ENCODE assay signal across 8 cellular contexts in the genomic region with DNA sequence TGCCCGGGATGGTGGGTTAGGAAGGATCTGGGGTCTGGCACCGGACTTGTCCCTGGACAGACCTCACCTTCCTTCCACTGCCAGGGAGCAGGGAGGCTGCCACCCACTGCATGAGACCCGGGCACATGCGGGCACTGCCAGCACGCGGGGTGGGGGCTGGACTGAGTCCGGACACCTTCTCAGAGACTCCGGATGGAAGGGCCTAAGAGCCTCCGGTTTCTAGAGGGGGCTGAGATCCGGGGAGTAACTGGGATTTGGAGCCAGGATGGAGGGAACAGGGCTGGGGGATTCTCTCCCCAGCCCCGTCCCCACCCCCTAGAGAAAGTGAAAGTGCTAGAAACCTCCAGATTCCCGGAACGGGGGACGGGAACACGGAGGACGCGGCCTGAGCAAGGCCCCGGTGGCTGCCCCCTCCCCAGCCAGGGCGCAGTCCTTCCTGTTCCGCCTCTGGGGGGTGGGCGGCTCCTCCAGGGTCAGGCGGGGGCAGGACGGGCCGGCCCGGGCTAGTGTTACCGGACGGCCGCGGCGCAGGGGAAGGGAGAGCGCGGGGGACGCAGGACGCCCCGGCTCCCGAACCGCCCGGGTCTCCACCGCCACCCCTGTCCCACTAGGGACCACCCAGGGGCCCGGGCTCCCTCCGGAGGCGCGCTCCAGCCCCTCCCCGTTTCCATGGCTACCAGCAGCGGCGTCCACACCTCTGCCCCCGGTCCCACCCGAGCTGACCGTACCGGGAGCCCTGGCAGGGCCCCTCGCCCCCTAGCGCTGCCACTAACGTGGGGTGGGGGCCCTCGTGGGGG. TPM values are rescaled to one million over a fixed set of nuclear protein-coding genes. Genes with fewer than 3 reads are reported as not detected.
DNase-seq lines count a peak whose midpoint lies in the region; ATAC-seq and TF ChIP-seq lines count a peak whose summit lies in the region.

No MANE protein-coding gene starts in this region.

- DNase-seq in BJ (ENCODE audit: low read depth) (no peak), HuH-7 (ENCODE audit: low spot score) (peak; percentile 73), heart left ventricle (peak in 4 of 5 donors; percentile 72 to 81 (median 74)), T1000 (lab: John Stamatoyannopoulos, UW) (no peak), Karpas-422 (no peak)
- DNase-seq in activated naive CD4-positive, alpha-beta T cell treated with anti-CD3 and anti-CD28 coated beads, Interleukin-2, amount 10 ng/mL, durations not matched to agents 7 days and 5 days, result peak; percentile 65

- peaks cover 2% of the 10 kb centered on the region; the same call in 1 of the 2 replicates for H3K27me3 ChIP-seq in BJ (ENCODE audit: control insufficient read depth, insufficient read depth, low read length)
- H3K27me3 ChIP-seq in heart left ventricle, result no peaks in the 10 kb centered on the region
- H3K27me3 ChIP-seq in rectal smooth muscle tissue (ENCODE audit: control insufficient read depth, insufficient read depth, low read length), result no peaks in the 10 kb centered on the region
- no peaks in the 10 kb centered on the region for H3K27me3 ChIP-seq in Karpas-422 (ENCODE audit: low read length)

- H3K27ac ChIP-seq in heart left ventricle (peak overlapping the region; percentile 85 to 99 (median 96)), rectal smooth muscle tissue (ENCODE audit: low read depth, low read length) (peak overlapping the region; percentile 64), Karpas-422 (ENCODE audit: low read length) (no peak overlapping the region)

- no peaks in the 10 kb centered on the region for H3K9me2 ChIP-seq in Karpas-422 (replicated peaks; ENCODE audit: insufficient read depth, low read length)

- H4K20me1 ChIP-seq in Karpas-422 (ENCODE audit: insufficient read depth, low read depth, low read length), result no peaks in the 10 kb centered on the region

- WGBS in heart left ventricle, 4 donors, result 1 to 2% (median 1%) methylated on average over 25 to 54 of the region's 54 CpGs

- H3K4me3 Mint-ChIP-seq in activated naive CD4-positive, alpha-beta T cell treated with anti-CD3 and anti-CD28 coated beads, Interleukin-2, amount 10 ng/mL, durations not matched to agents 7 days and 5 days, result peak overlapping the region; percentile 90

- H3K4me1 Mint-ChIP-seq in activated naive CD4-positive, alpha-beta T cell treated with anti-CD3 and anti-CD28 coated beads, Interleukin-2, amount 10 ng/mL, durations not matched to agents 7 days and 5 days, result peaks cover 47% of the 10 kb centered on the region

- no peaks in the 10 kb centered on the region for H3K9me3 Mint-ChIP-seq in activated naive CD4-positive, alpha-beta T cell treated with anti-CD3 and anti-CD28 coated beads, Interleukin-2, amount 10 ng/mL, durations not matched to agents 7 days and 5 days

- H3K4me1 ChIP-seq in heart left ventricle, result peaks cover under 1 to 55% (median 40%) of the 10 kb centered on the region in 12 donors
- peaks cover 3% of the 10 kb centered on the region for H3K4me1 ChIP-seq in rectal smooth muscle tissue (ENCODE audit: control insufficient read depth, insufficient read depth, low read length)
- no peaks in the 10 kb centered on the region for H3K4me1 ChIP-seq in Karpas-422 (ENCODE audit: low read length)

- H3K9me3 ChIP-seq in heart left ventricle (no peaks in the 10 kb centered on the region), Karpas-422 (ENCODE audit: low read length) (no peaks in the 10 kb centered on the region)

- CTCF ChIA-PET in BJ (lab: Yijun Ruan, JAX), result interaction anchor here (1.2 kb wide), 1 partner anchor 21 kb away, joined by 3 read pairs; no protein-coding TSS in a partner anchor
- CTCF ChIA-PET in activated naive CD4-positive, alpha-beta T cell treated with anti-CD3 and anti-CD28 coated beads, Interleukin-2, amount 10 ng/mL, durations not matched to agents 7 days and 5 days (lab: Charles Lee), result no interaction called here

- H3K79me2 ChIP-seq in Karpas-422 (ENCODE audit: low read length), result no peaks in the 10 kb centered on the region

- ATAC-seq in GM19351 (IDR thresholded peaks at IDR 0.05; ENCODE audit: unreplicated experiment) (peak; percentile 5), heart left ventricle (peak; percentile 46 to 73 (median 56))

- no peak overlapping the region for H2AFZ ChIP-seq in Karpas-422 (ENCODE audit: low read length)

- POLR2A ChIA-PET in BJ (lab: Charles Lee), result no interaction called here

- no peaks in the 10 kb centered on the region for H3K36me3 ChIP-seq in BJ (ENCODE audit: control insufficient read depth, insufficient read depth, low read length)
- peaks cover 0 to 10% (median 0%) of the 10 kb centered on the region in 9 donors for H3K36me3 ChIP-seq in heart left ventricle
- H3K36me3 ChIP-seq in rectal smooth muscle tissue (ENCODE audit: control insufficient read depth, insufficient read depth, low read length), result no peaks in the 10 kb centered on the region
- no peaks in the 10 kb centered on the region for H3K36me3 ChIP-seq in Karpas-422 (ENCODE audit: insufficient read depth, low read length)

- intact Hi-C loops in heart left ventricle (cut with DNase I), result no loop called here

- TF ChIP-seq POLR2A in heart left ventricle (IDR thresholded peaks at IDR 0.05), result no peak

- H3K27me3 Mint-ChIP-seq in activated naive CD4-positive, alpha-beta T cell treated with anti-CD3 and anti-CD28 coated beads, Interleukin-2, amount 10 ng/mL, durations not matched to agents 7 days and 5 days, result peaks cover 29% of the 10 kb centered on the region

- H3K36me3 Mint-ChIP-seq in activated naive CD4-positive, alpha-beta T cell treated with anti-CD3 and anti-CD28 coated beads, Interleukin-2, amount 10 ng/mL, durations not matched to agents 7 days and 5 days, result peaks cover 15% of the 10 kb centered on the region

- peak overlapping the region; percentile 83 for H3K4me3 ChIP-seq in BJ (ENCODE audit: low read depth, low read length)
- peak overlapping the region; percentile 77 to 100 (median 93) for H3K4me3 ChIP-seq in heart left ventricle
- peak overlapping the region; percentile 82 for H3K4me3 ChIP-seq in rectal smooth muscle tissue (ENCODE audit: low read length)
- H3K4me3 ChIP-seq in Karpas-422 (ENCODE audit: low read length), result no peak overlapping the region

- H3K27ac Mint-ChIP-seq in activated naive CD4-positive, alpha-beta T cell treated with anti-CD3 and anti-CD28 coated beads, Interleukin-2, amount 10 ng/mL, durations not matched to agents 7 days and 5 days, result peak overlapping the region; percentile 82

- H3K4me2 ChIP-seq in Karpas-422 (ENCODE audit: low read depth, low read length, poor library complexity, severe bottlenecking), result no peak overlapping the region

- no peak for TF ChIP-seq CTCF in BJ (IDR thresholded peaks at IDR 0.05; ENCODE audit: insufficient read depth, low read depth, low read length)
- peak in 1 of 12 donors; percentile 10 for TF ChIP-seq CTCF in heart left ventricle (IDR thresholded peaks at IDR 0.05)

- H3K9ac ChIP-seq in rectal smooth muscle tissue (ENCODE audit: low read length), result peak overlapping the region; percentile 66
- H3K9ac ChIP-seq in Karpas-422 (ENCODE audit: low read length), result no peak overlapping the region

RNA-seq across cellular contexts. Expression of a gene that starts 0.7 kb away (rescaled TPM):
- 1.6 and 4.6 TPM in 2 replicates for polyA plus RNA-seq in BJ (2011; rRNA removed)
- polyA minus RNA-seq in BJ (2011; rRNA and poly(A)+ RNA removed), result 2.5 and 3.1 TPM in 2 replicates
- 100 to 1,000 TPM in 7 of 9 donors, 10 to 100 TPM in 2; 77.0 to 159 (median 132) TPM for total RNA-seq in heart left ventricle
- 10 to 100 TPM; 66.3 to 74.5 TPM for polyA plus RNA-seq in heart left ventricle
- total RNA-seq in Karpas-422 (2014; rRNA removed; shearing (Covaris generic); ENCODE audit: low replicate concordance), result 0.22 TPM in 1 of 2 replicates, not detected in the other

Comparison
In these comparisons a context has a peak if more than half of its experiments do, and no peak if none do; other contexts are left out.
1. DNase-seq: peak in HuH-7 (single experiment), activated naive CD4-positive, alpha-beta T cell treated with anti-CD3 and anti-CD28 coated beads, Interleukin-2, amount 10 ng/mL, durations not matched to agents 7 days and 5 days (single experiment) and heart left ventricle (4 of 5); none in BJ (single experiment), T1000 (single experiment) and Karpas-422 (single experiment).
2. RNA of a gene that starts 0.7 kb away (total RNA-seq): 77.0 to 159 TPM in heart left ventricle; 0.22 TPM in Karpas-422; every median in the first group is over 10 times any median in the second.